In the genomic region with DNA sequence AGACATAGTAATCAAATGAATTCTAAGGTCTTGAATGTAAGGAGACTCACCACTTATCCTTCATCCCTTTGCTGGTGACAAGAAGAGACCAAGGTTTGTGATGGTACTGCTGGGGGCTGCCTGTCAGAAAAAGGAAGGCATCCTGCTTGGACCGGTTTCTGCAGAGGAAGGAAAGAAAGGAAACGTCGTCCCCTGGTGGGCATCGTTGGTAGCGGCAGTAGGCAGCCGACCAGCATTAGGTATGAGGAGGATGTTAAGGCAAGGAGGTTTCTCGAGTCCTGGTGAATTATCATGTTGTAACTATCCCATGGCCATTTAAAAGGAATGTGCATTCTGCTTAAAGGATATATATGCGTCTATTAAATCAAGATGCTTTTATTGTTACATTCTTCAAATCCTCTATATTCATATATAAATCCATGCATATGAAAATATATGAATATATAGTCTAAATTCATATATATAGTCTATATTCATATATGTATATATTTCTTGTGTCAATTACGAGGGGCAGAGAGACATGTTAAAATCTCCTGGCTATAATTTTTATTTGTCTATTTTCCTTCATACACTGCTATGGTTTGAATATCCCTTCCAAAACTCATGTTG, we compare ENCODE assay signal across 8 cellular contexts.
DNase-seq lines count a peak whose midpoint lies in the region; ATAC-seq and TF ChIP-seq lines count a peak whose summit lies in the region.

No MANE protein-coding gene starts in this region.

- peak; percentile 62 for ATAC-seq in GM19438 (IDR thresholded peaks at IDR 0.05; ENCODE audit: low read depth, unreplicated experiment)
- no peak for ATAC-seq in HG03135 (IDR thresholded peaks at IDR 0.05; ENCODE audit: unreplicated experiment)

- H3K4me3 ChIP-seq in spleen: no peak overlapping the region

- no peak overlapping the region for H3K27ac ChIP-seq in spleen

- H3K9me3 ChIP-seq in spleen: peaks cover 0 to 11% (median 0%) of the 10 kb centered on the region in 8 donors

- WGBS in spleen, 5 donors: 3 to 6% (median 4%) methylated on average over 9 of the region's 9 CpGs

- no peaks in the 10 kb centered on the region for H3K4me1 ChIP-seq in spleen

- no peak for TF ChIP-seq POLR2A in spleen (IDR thresholded peaks at IDR 0.05)

- DNase-seq in C1 segment of cervical spinal cord (lab: John Stamatoyannopoulos, UW): peak in 11 of 14 donors; percentile 2 to 61 (median 18)
- DNase-seq in NCI-H1092 (lab: John Stamatoyannopoulos, UW): peak; percentile 46
- peak; percentile 17 to 60 (median 42) for DNase-seq in T-helper 1 cell
- peak in 47 of 56 donors; percentile 4 to 79 (median 28) for DNase-seq in amygdala (lab: John Stamatoyannopoulos, UW)
- peak in 39 of 51 donors; percentile 2 to 70 (median 36) for DNase-seq in hypothalamus (lab: John Stamatoyannopoulos, UW)
- no peak for DNase-seq in spleen

- H3K27me3 ChIP-seq in spleen (replicated peaks in 1 of 7): peaks cover 0 to 13% (median 0%) of the 10 kb centered on the region in 7 donors

- H3K36me3 ChIP-seq in spleen: no peaks in the 10 kb centered on the region

- peak; percentile 74 to 89 (median 86) for TF ChIP-seq CTCF in spleen (IDR thresholded peaks at IDR 0.05 in 8 of 11, conservative IDR thresholded peaks at IDR 0.05 in 3 of 11)

- intact Hi-C loops in spleen (cut with DNase I; ENCODE audit: low total_unique reads): no loop called here
